ENCODE assay signal across 9 cellular contexts in the genomic region with DNA sequence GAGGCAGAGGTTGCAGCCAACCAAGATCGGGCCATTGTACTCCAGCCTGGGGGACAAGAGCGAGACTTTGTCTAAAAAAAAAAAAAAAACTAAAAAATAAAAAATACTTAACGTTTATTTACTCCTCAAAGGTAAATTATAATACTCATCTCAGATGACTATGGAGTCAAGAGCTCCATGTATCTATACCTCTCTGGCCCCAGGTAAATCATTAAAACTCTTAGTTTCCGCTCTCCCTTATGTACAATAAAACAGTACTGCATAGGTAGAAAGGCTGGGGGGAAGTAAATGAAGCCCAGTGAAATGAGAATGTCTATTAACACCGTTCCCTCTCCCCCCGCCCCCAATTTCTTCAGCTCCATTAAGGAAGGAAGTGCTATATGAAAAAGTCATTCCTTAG. TPM values are rescaled to one million over a fixed set of nuclear protein-coding genes. Genes with fewer than 3 reads are reported as not detected.
DNase-seq lines count a peak whose midpoint lies in the region; ATAC-seq and TF ChIP-seq lines count a peak whose summit lies in the region.
"Had no signal": no experiment of that assay in that cellular context is flagged by ENCODE, and none has a peak within 500 bp of the region (broad histone marks: within the 10 kb centered on the region; RNA-seq: fewer than 3 reads in every experiment).

No MANE protein-coding gene starts in this region.

- H3K4me3 Mint-ChIP-seq in activated T-cell treated with anti-CD3 and anti-CD28 coated beads, Interleukin-2, amount 50 U/mL, for 4 hours: peak overlapping the region; percentile 80
- peak overlapping the region; percentile 83 for H3K4me3 Mint-ChIP-seq in activated naive CD8-positive, alpha-beta T cell

- peaks cover 5% of the 10 kb centered on the region for H3K4me1 Mint-ChIP-seq in activated T-cell treated with anti-CD3 and anti-CD28 coated beads, Interleukin-2, amount 50 U/mL, for 4 hours (ENCODE audit: low read depth)
- H3K4me1 Mint-ChIP-seq in activated naive CD8-positive, alpha-beta T cell (ENCODE audit: low read depth): peaks cover 11% of the 10 kb centered on the region

- no peaks in the 10 kb centered on the region for H3K36me3 ChIP-seq in kidney epithelial cell (ENCODE audit: control insufficient read depth, insufficient read depth, low read length)
- H3K36me3 ChIP-seq in stomach smooth muscle (ENCODE audit: control insufficient read depth in 2 of 2, insufficient read depth in 2 of 2, low read length in 2 of 2): no peaks in the 10 kb centered on the region

- H3K36me3 Mint-ChIP-seq in activated T-cell treated with anti-CD3 and anti-CD28 coated beads, Interleukin-2, amount 50 U/mL, for 4 hours (ENCODE audit: insufficient read depth): no peaks in the 10 kb centered on the region
- H3K36me3 Mint-ChIP-seq in activated naive CD8-positive, alpha-beta T cell: no peaks in the 10 kb centered on the region

- no peaks in the 10 kb centered on the region for H3K9me3 Mint-ChIP-seq in activated T-cell treated with anti-CD3 and anti-CD28 coated beads, Interleukin-2, amount 50 U/mL, for 4 hours
- H3K9me3 Mint-ChIP-seq in activated naive CD8-positive, alpha-beta T cell (ENCODE audit: low read depth): no peaks in the 10 kb centered on the region

- H3K27me3 ChIP-seq in kidney epithelial cell (ENCODE audit: control insufficient read depth, insufficient read depth, low read length) (no peaks in the 10 kb centered on the region), stomach smooth muscle (ENCODE audit: control insufficient read depth in 1 of 2, insufficient read depth in 2 of 2, low read length in 2 of 2) (no peaks in the 10 kb centered on the region)

- peak overlapping the region in 1 of 2 donors; percentile 30 for H3K9ac ChIP-seq in stomach smooth muscle (ENCODE audit: low read length in 2 of 2)

- H3K27ac Mint-ChIP-seq in activated naive CD8-positive, alpha-beta T cell: peak overlapping the region; percentile 12

- H3K27me3 Mint-ChIP-seq in activated T-cell treated with anti-CD3 and anti-CD28 coated beads, Interleukin-2, amount 50 U/mL, for 4 hours (ENCODE audit: low read depth): peaks cover 6% of the 10 kb centered on the region
- peaks cover 10% of the 10 kb centered on the region for H3K27me3 Mint-ChIP-seq in activated naive CD8-positive, alpha-beta T cell

- no peaks in the 10 kb centered on the region for H3K9me3 ChIP-seq in stomach smooth muscle (ENCODE audit: control insufficient read depth in 2 of 2, low read length in 2 of 2)

- peak overlapping the region; percentile 82 for H3K4me3 ChIP-seq in kidney epithelial cell (ENCODE audit: low read depth, low read length)
- H3K4me3 ChIP-seq in stomach smooth muscle (ENCODE audit: low read length in 2 of 2): peak overlapping the region; percentile 47 to 79

- no peak for DNase-seq in activated T-cell treated with anti-CD3 and anti-CD28 coated beads, Interleukin-2, amount 50 U/mL, for 4 hours
- DNase-seq in activated T-cell treated with anti-CD3 and anti-CD28 coated beads, Interleukin-2, amount 50 U/mL, for 48 hours: no peak
- DNase-seq in kidney epithelial cell (ENCODE audit: low read depth) (no peak), germinal center (ENCODE audit: low spot score) (no peak), NCI-H1694 treated with DMSO at 0.1 percent for 48 hours (lab: John Stamatoyannopoulos, UW) (no peak), EL (no peak)
- DNase-seq: NCI-H2029 treated with DMSO at 0.1 percent for 48 hours had no signal

- no peak overlapping the region for H3K27ac ChIP-seq in stomach smooth muscle (ENCODE audit: low read length)

- no peak for TF ChIP-seq CTCF in kidney epithelial cell (IDR thresholded peaks at IDR 0.05; ENCODE audit: insufficient read depth, low read length, poor library complexity, severe bottlenecking)

- no peak for ATAC-seq in activated T-cell treated with anti-CD3 and anti-CD28 coated beads, Interleukin-2, amount 50 U/mL, for 4 hours

- H3K4me1 ChIP-seq in stomach smooth muscle (ENCODE audit: control insufficient read depth, insufficient read depth, low read length): peaks cover 16% of the 10 kb centered on the region

RNA-seq across cellular contexts. Expression of a gene that starts 1.2 kb away (rescaled TPM):
- total RNA-seq in activated T-cell treated with anti-CD3 and anti-CD28 coated beads, Interleukin-2, amount 50 U/mL, for 4 hours: 1 to 10 TPM in 1 of 3 donors, under 1 TPM in 2; 0.11 to 1.3 (median 0.30) TPM
- 8.3 and 10.1 TPM in 2 replicates for total RNA-seq in kidney epithelial cell

RNA-seq across cellular contexts. Expression of a gene that starts 29.2 kb away (rescaled TPM):
- 10 to 100 TPM; 11.2 to 17.7 (median 14.4) TPM for total RNA-seq in activated T-cell treated with anti-CD3 and anti-CD28 coated beads, Interleukin-2, amount 50 U/mL, for 4 hours
- 23.0 and 26.4 TPM in 2 replicates for total RNA-seq in kidney epithelial cell

RNA-seq across cellular contexts. Expression of a gene that starts 36.2 kb away (rescaled TPM):
- 10 to 100 TPM; 42.8 to 54.1 (median 48.3) TPM for total RNA-seq in activated T-cell treated with anti-CD3 and anti-CD28 coated beads, Interleukin-2, amount 50 U/mL, for 4 hours
- 59.8 and 63.4 TPM in 2 replicates for total RNA-seq in kidney epithelial cell
